ENCODE assay signal across 27 cellular contexts in the genomic region with DNA sequence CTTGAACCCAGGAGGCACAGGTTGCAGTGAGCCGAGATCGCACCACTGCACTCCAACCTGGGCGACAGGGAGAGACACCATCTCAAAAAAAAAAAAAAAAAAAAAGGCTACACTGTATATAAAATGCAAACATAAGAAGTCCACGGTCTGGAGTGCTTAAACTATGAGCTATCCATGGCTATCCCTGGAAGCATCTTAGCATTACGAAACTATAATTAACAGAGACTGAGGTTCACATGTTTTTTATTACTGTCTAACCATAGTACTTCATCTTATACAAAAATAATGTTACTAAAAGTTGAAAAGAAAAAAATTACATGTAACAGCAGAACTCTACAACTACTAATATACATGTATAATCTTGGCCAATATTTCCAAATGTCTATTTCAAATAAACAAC. TPM values are rescaled to one million over a fixed set of nuclear protein-coding genes. Genes with fewer than 3 reads are reported as not detected.
DNase-seq lines count a peak whose midpoint lies in the region; ATAC-seq and TF ChIP-seq lines count a peak whose summit lies in the region.
"Had no signal": no experiment of that assay in that cellular context is flagged by ENCODE, and none has a peak within 500 bp of the region (broad histone marks: within the 10 kb centered on the region; RNA-seq: fewer than 3 reads in every experiment).

No MANE protein-coding gene starts in this region.

- H3K36me3 Mint-ChIP-seq in CD4-positive, CD25-positive, alpha-beta regulatory T cell, result peaks cover 20% of the 10 kb centered on the region

- H3K4me1 ChIP-seq in CD4-positive, CD25-positive, alpha-beta regulatory T cell (ENCODE audit: control insufficient read depth, insufficient read depth, low read length, poor library complexity, severe bottlenecking), result no peaks in the 10 kb centered on the region
- H3K4me1 ChIP-seq in RWPE2 (ENCODE audit: insufficient read depth, poor library complexity, severe bottlenecking) (peaks cover 24% of the 10 kb centered on the region), smooth muscle cell (ENCODE audit: low read depth) (peaks cover 7% of the 10 kb centered on the region), PC-3 (ENCODE audit: insufficient read depth, low read length) (peaks cover 12% of the 10 kb centered on the region)
- H3K4me1 ChIP-seq: parathyroid adenoma had no signal

- no peaks in the 10 kb centered on the region for H3K27me3 Mint-ChIP-seq in CD4-positive, CD25-positive, alpha-beta regulatory T cell
- H3K27me3 Mint-ChIP-seq: activated CD4-positive, alpha-beta memory T cell treated with anti-CD3 and anti-CD28 coated beads, Interleukin-2, amount 10 ng/mL, durations not matched to agents 7 days and 5 days; activated naive CD8-positive, alpha-beta T cell treated with anti-CD3 and anti-CD28 coated beads, Interleukin-2, amount 10 ng/mL, durations not matched to agents 7 days and 5 days had no signal

- no peaks in the 10 kb centered on the region for H3K27me3 ChIP-seq in CD4-positive, CD25-positive, alpha-beta regulatory T cell (ENCODE audit: control insufficient read depth, insufficient read depth, low read length)
- H3K27me3 ChIP-seq in RWPE2 (ENCODE audit: insufficient read depth, poor library complexity, severe bottlenecking) (no peaks in the 10 kb centered on the region), smooth muscle cell (ENCODE audit: low read depth) (no peaks in the 10 kb centered on the region), PC-3 (ENCODE audit: low read length) (no peaks in the 10 kb centered on the region)
- H3K27me3 ChIP-seq: gastroesophageal sphincter, left lung, right lobe of liver, vagina had no signal

- H3K4me1 Mint-ChIP-seq in CD4-positive, CD25-positive, alpha-beta regulatory T cell, result peaks cover 24 to 51% (median 27%) of the 10 kb centered on the region in 4 donors
- H3K4me1 Mint-ChIP-seq: H9, nephron progenitor cell had no signal

- POLR2A ChIA-PET in PC-3 (lab: Charles Lee; ENCODE audit: unreplicated experiment), result interaction anchor here (0.7 kb wide), 1 partner anchor 937 kb away, joined by 18 read pairs; no protein-coding TSS in a partner anchor

- no peak for DNase-seq in CD4-positive, CD25-positive, alpha-beta regulatory T cell
- DNase-seq in RWPE2 (ENCODE audit: low spot score), result no peak
- DNase-seq in fibroblast of mammary gland (ENCODE audit: low read depth), result peak; percentile 59
- DNase-seq in smooth muscle cell (lab: John Stamatoyannopoulos, UW; ENCODE audit: unreplicated experiment), result no peak
- DNase-seq in PC-3, result no peak
- no peak for DNase-seq in NCI-H82 (lab: John Stamatoyannopoulos, UW)
- DNase-seq: activated CD4-positive, alpha-beta memory T cell treated with anti-CD3 and anti-CD28 coated beads, Interleukin-2, amount 10 ng/mL, durations not matched to agents 7 days and 5 days; activated CD4-positive, CD25-positive, alpha-beta regulatory T cell; activated naive CD8-positive, alpha-beta T cell treated with anti-CD3 and anti-CD28 coated beads, Interleukin-2, amount 10 ng/mL, durations not matched to agents 7 days and 5 days; DND-41; H9; hypothalamus; left lung; NCI-H1417; NCI-H2107; NCI-H446; nephron progenitor cell; right lobe of liver; stimulated activated naive CD4-positive, alpha-beta T cell treated with Interleukin-2 at 50 U/mL for 16 hours; SW 1271; T1000 had no signal

- 81% methylated on average over 5 of the region's 5 CpGs for WGBS in smooth muscle cell (ENCODE audit: low lambda C conversion rate)

- no peak overlapping the region for H2AFZ ChIP-seq in smooth muscle cell (ENCODE audit: low read depth)
- H2AFZ ChIP-seq in PC-3 (ENCODE audit: low read length), result no peak overlapping the region
- H2AFZ ChIP-seq: parathyroid adenoma had no signal

- no peaks in the 10 kb centered on the region for H3F3A ChIP-seq in smooth muscle cell (ENCODE audit: low read depth)
- H3F3A ChIP-seq in PC-3 (ENCODE audit: low read length, unreplicated experiment), result no peaks in the 10 kb centered on the region

- H3K9me2 ChIP-seq in PC-3 (replicated peaks; ENCODE audit: low read length), result no peaks in the 10 kb centered on the region

- CTCF ChIA-PET in PC-3 (lab: Charles Lee), result no interaction called here

- H3K9me3 Mint-ChIP-seq in CD4-positive, CD25-positive, alpha-beta regulatory T cell, result no peaks in the 10 kb centered on the region
- H3K9me3 Mint-ChIP-seq: activated CD4-positive, alpha-beta memory T cell treated with anti-CD3 and anti-CD28 coated beads, Interleukin-2, amount 10 ng/mL, durations not matched to agents 7 days and 5 days; activated naive CD8-positive, alpha-beta T cell treated with anti-CD3 and anti-CD28 coated beads, Interleukin-2, amount 10 ng/mL, durations not matched to agents 7 days and 5 days; H9; nephron progenitor cell had no signal

- peaks cover 36% of the 10 kb centered on the region for H3K36me3 ChIP-seq in CD4-positive, CD25-positive, alpha-beta regulatory T cell (ENCODE audit: control insufficient read depth, insufficient read depth, low read length)
- H3K36me3 ChIP-seq in RWPE2 (ENCODE audit: low read depth) (peaks cover 40% of the 10 kb centered on the region), smooth muscle cell (ENCODE audit: low read depth) (no peaks in the 10 kb centered on the region), PC-3 (ENCODE audit: low read depth, low read length) (peaks cover 9% of the 10 kb centered on the region)
- H3K36me3 ChIP-seq: right lobe of liver had no signal

- H4K20me1 ChIP-seq in smooth muscle cell (ENCODE audit: low read depth), result peaks cover 66% of the 10 kb centered on the region
- H4K20me1 ChIP-seq in PC-3 (ENCODE audit: low read length), result no peaks in the 10 kb centered on the region

- H3K79me2 ChIP-seq in smooth muscle cell (ENCODE audit: low read depth) (peaks cover 28% of the 10 kb centered on the region), PC-3 (ENCODE audit: low read length) (peaks cover 12% of the 10 kb centered on the region; the same call in 1 of the 2 replicates)

- no peak overlapping the region for H3K4me3 ChIP-seq in CD4-positive, CD25-positive, alpha-beta regulatory T cell (ENCODE audit: low read depth, low read length)
- no peak overlapping the region for H3K4me3 ChIP-seq in RWPE2 (ENCODE audit: severe bottlenecking)
- no peak overlapping the region for H3K4me3 ChIP-seq in fibroblast of mammary gland (ENCODE audit: control insufficient read depth, low read depth, low read length)
- no peak overlapping the region for H3K4me3 ChIP-seq in smooth muscle cell
- H3K4me3 ChIP-seq in PC-3 (ENCODE audit: low read length), result no peak overlapping the region
- H3K4me3 ChIP-seq: gastroesophageal sphincter, left lung, right lobe of liver, thoracic aorta, vagina had no signal

- no peak overlapping the region for H3K9ac ChIP-seq in smooth muscle cell (ENCODE audit: low read depth)
- H3K9ac ChIP-seq in PC-3 (ENCODE audit: low read length), result no peak overlapping the region
- H3K9ac ChIP-seq: parathyroid adenoma had no signal

- no TSS peak for BruUV-seq in PC-3 (replicated peaks; lab: Mats Ljungman, UMichigan)

- no peak overlapping the region for H3K4me3 Mint-ChIP-seq in CD4-positive, CD25-positive, alpha-beta regulatory T cell
- H3K4me3 Mint-ChIP-seq: activated CD4-positive, alpha-beta memory T cell treated with anti-CD3 and anti-CD28 coated beads, Interleukin-2, amount 10 ng/mL, durations not matched to agents 7 days and 5 days; activated naive CD8-positive, alpha-beta T cell treated with anti-CD3 and anti-CD28 coated beads, Interleukin-2, amount 10 ng/mL, durations not matched to agents 7 days and 5 days; H9; nephron progenitor cell had no signal

- H3K4me2 ChIP-seq in smooth muscle cell (peak overlapping the region; percentile 63), PC-3 (ENCODE audit: low read length) (no peak overlapping the region)

- no peak overlapping the region for H3K27ac ChIP-seq in CD4-positive, CD25-positive, alpha-beta regulatory T cell (ENCODE audit: insufficient read depth, low read length, poor library complexity, severe bottlenecking)
- H3K27ac ChIP-seq in RWPE2 (ENCODE audit: poor library complexity, severe bottlenecking) (peak overlapping the region; percentile 46), smooth muscle cell (ENCODE audit: low read depth) (peak overlapping the region; percentile 68), PC-3 (ENCODE audit: low read length) (no peak overlapping the region)
- H3K27ac ChIP-seq: gastroesophageal sphincter, left lung, parathyroid adenoma, thoracic aorta, vagina had no signal

- ATAC-seq in CD4-positive, CD25-positive, alpha-beta regulatory T cell (ENCODE audit: low read depth in 2 of 2), result no peak
- no peak for ATAC-seq in RWPE2 (ENCODE audit: low read depth)
- no peak for ATAC-seq in PC-3
- ATAC-seq in GM21825 (IDR thresholded peaks at IDR 0.05; ENCODE audit: unreplicated experiment), result no peak
- ATAC-seq: gastroesophageal sphincter, Right ventricle myocardium inferior had no signal

- intact Hi-C loops in PC-3 (cut with micrococcal nuclease), result no loop called here

- peak overlapping the region in 2 of 3 donors; percentile 6 to 23 for H3K27ac Mint-ChIP-seq in CD4-positive, CD25-positive, alpha-beta regulatory T cell
- H3K27ac Mint-ChIP-seq: activated CD4-positive, alpha-beta memory T cell treated with anti-CD3 and anti-CD28 coated beads, Interleukin-2, amount 10 ng/mL, durations not matched to agents 7 days and 5 days; activated naive CD8-positive, alpha-beta T cell treated with anti-CD3 and anti-CD28 coated beads, Interleukin-2, amount 10 ng/mL, durations not matched to agents 7 days and 5 days had no signal

- TF ChIP-seq CTCF in RWPE2 (IDR thresholded peaks at IDR 0.05; ENCODE audit: poor library complexity, severe bottlenecking) (no peak), fibroblast of mammary gland (conservative IDR thresholded peaks at IDR 0.05; ENCODE audit: control insufficient read depth, insufficient read depth, low read depth, low read length) (no peak), smooth muscle cell (IDR thresholded peaks at IDR 0.05; ENCODE audit: borderline replicate concordance, insufficient read depth, poor library complexity, severe bottlenecking) (no peak), PC-3 (conservative IDR thresholded peaks at IDR 0.05; ENCODE audit: low read depth, low read length) (no peak)

- no peaks in the 10 kb centered on the region for H3K9me3 ChIP-seq in CD4-positive, CD25-positive, alpha-beta regulatory T cell (ENCODE audit: control insufficient read depth in 2 of 2, low read length in 2 of 2)
- no peaks in the 10 kb centered on the region for H3K9me3 ChIP-seq in RWPE2 (ENCODE audit: severe bottlenecking)
- H3K9me3 ChIP-seq in smooth muscle cell (replicated peaks; ENCODE audit: low read depth), result no peaks in the 10 kb centered on the region
- no peaks in the 10 kb centered on the region for H3K9me3 ChIP-seq in PC-3 (ENCODE audit: low read length)
- H3K9me3 ChIP-seq: gastroesophageal sphincter, left lung, right lobe of liver, thoracic aorta, vagina had no signal

RNA-seq across cellular contexts. Expression of a gene that starts 32.8 kb away (rescaled TPM):
- 130 TPM for total RNA-seq in CD4-positive, CD25-positive, alpha-beta regulatory T cell
- polyA plus RNA-seq in CD4-positive, CD25-positive, alpha-beta regulatory T cell, result 10 to 100 TPM; 48.3 to 57.9 (median 53.6) TPM
- total RNA-seq in smooth muscle cell, result 34.4 and 67.4 TPM in 2 replicates
- polyA plus RNA-seq in smooth muscle cell, result 18.8 and 25.6 TPM in 2 replicates
- total RNA-seq in PC-3 (2014; rRNA removed), result 22.6 and 31.3 TPM in 2 replicates

Comparison
In these comparisons a context has a peak if more than half of its experiments do, and no peak if none do; other contexts are left out.
1. H3K27ac ChIP-seq: peak in RWPE2 (single experiment) and smooth muscle cell (single experiment); none in CD4-positive, CD25-positive, alpha-beta regulatory T cell (single experiment) and PC-3 (single experiment).